12 cellular contexts compared by ENCODE assay signal in genomic region chr10:72729528-72729927, GRCh38. TPM values are rescaled to one million over a fixed set of nuclear protein-coding genes. Genes with fewer than 3 reads are reported as not detected.
A peak's percentile ranks its signal among the peaks of the same experiment; 100 is the strongest.
DNase-seq lines count a peak whose midpoint lies in the region; ATAC-seq and TF ChIP-seq lines count a peak whose summit lies in the region.
"Had no signal": no experiment of that assay in that cellular context is flagged by ENCODE, and none has a peak within 500 bp of the region (broad histone marks: within the 10 kb centered on the region; RNA-seq: fewer than 3 reads in every experiment).

No MANE protein-coding gene starts in this region.

- POLR2A ChIA-PET in T-cell (lab: Charles Lee) = no interaction called here

- H3K4me3 ChIP-seq in left lung = no peak overlapping the region
- H3K4me3 ChIP-seq: testis had no signal

- no peaks in the 10 kb centered on the region for H3K9me3 Mint-ChIP-seq in T-cell
- H3K9me3 Mint-ChIP-seq: natural killer cell treated with Interleukin-12 subunit alpha and Interleukin-12 subunit beta and Interleukin-15 and Interleukin-18, amount 100 ng/mL, for 72 hours had no signal

- H3K27ac Mint-ChIP-seq in T-cell = no peak overlapping the region
- H3K27ac Mint-ChIP-seq: natural killer cell treated with Interleukin-12 subunit alpha and Interleukin-12 subunit beta and Interleukin-15 and Interleukin-18, amount 100 ng/mL, for 72 hours had no signal

- peak; percentile 92 for ATAC-seq in GM18511 (IDR thresholded peaks at IDR 0.05; ENCODE audit: unreplicated experiment)
- ATAC-seq in GM21390 (IDR thresholded peaks at IDR 0.05; ENCODE audit: unreplicated experiment) = peak; percentile 94
- peak; percentile 80 for ATAC-seq in HG03378 (IDR thresholded peaks at IDR 0.05; ENCODE audit: unreplicated experiment)
- ATAC-seq in left lung = peak; percentile 66
- ATAC-seq in T-cell (replicated peaks in 1 of 4) = no peak
- no peak for ATAC-seq in HG03135 (IDR thresholded peaks at IDR 0.05; ENCODE audit: unreplicated experiment)

- peaks cover 14 to 17% (median 15%) of the 10 kb centered on the region in 3 donors for H3K4me1 Mint-ChIP-seq in T-cell

- no peaks in the 10 kb centered on the region for H3K27me3 Mint-ChIP-seq in T-cell
- H3K27me3 Mint-ChIP-seq: natural killer cell treated with Interleukin-12 subunit alpha and Interleukin-12 subunit beta and Interleukin-15 and Interleukin-18, amount 100 ng/mL, for 72 hours had no signal

- H3K27me3 ChIP-seq in left lung = no peaks in the 10 kb centered on the region
- H3K27me3 ChIP-seq: testis had no signal

- no peak overlapping the region for H3K27ac ChIP-seq in left lung
- H3K27ac ChIP-seq: testis had no signal

- peaks cover 0 to 4% of the 10 kb centered on the region in 2 donors for H3K4me1 ChIP-seq in left lung

- TF ChIP-seq CTCF in left lung (IDR thresholded peaks at IDR 0.05) = no peak

- no peaks in the 10 kb centered on the region for H3K9me3 ChIP-seq in left lung
- H3K9me3 ChIP-seq: testis had no signal

- H3K36me3 Mint-ChIP-seq in T-cell = peaks cover 3% of the 10 kb centered on the region
- H3K36me3 Mint-ChIP-seq: natural killer cell treated with Interleukin-12 subunit alpha and Interleukin-12 subunit beta and Interleukin-15 and Interleukin-18, amount 100 ng/mL, for 72 hours had no signal

- intact Hi-C loops in left lung (cut with DNase I) = no loop called here

- H3K36me3 ChIP-seq in left lung = no peaks in the 10 kb centered on the region

- DNase-seq in left lung (no peak), T-cell (no peak), SKM-1 (lab: John Stamatoyannopoulos, UW; ENCODE audit: unreplicated experiment) (no peak), cortex of kidney (lab: John Stamatoyannopoulos, UW) (no peak)
- DNase-seq: HCEC 1CT, NCI-H526 treated with DMSO at 0.1 percent for 48 hours, testis had no signal

- no peak overlapping the region for H3K4me3 Mint-ChIP-seq in T-cell
- H3K4me3 Mint-ChIP-seq: natural killer cell treated with Interleukin-12 subunit alpha and Interleukin-12 subunit beta and Interleukin-15 and Interleukin-18, amount 100 ng/mL, for 72 hours had no signal

- CTCF ChIA-PET in T-cell (lab: Charles Lee) = interaction anchor here in 1 of 2 donors (0.7 kb wide), 1 partner anchor 36 kb away, joined by 5 read pairs; no protein-coding TSS in a partner anchor

RNA-seq across cellular contexts. Expression of gene MCU, which starts 37.6 kb away (rescaled TPM):
- 10 to 100 TPM; 39.4 to 48.8 TPM for total RNA-seq in left lung
- 10 to 100 TPM; 10.1 to 13.6 (median 11.6) TPM for total RNA-seq in T-cell

Comparison
In these comparisons a context has a peak if more than half of its experiments do, and no peak if none do; other contexts are left out.
1. ATAC-seq: peak in GM18511 (single experiment), GM21390 (single experiment), HG03378 (single experiment) and left lung (single experiment); none in T-cell (0 of 4) and HG03135 (single experiment).